ENCODE assay signal across 27 cellular contexts in the genomic region with DNA sequence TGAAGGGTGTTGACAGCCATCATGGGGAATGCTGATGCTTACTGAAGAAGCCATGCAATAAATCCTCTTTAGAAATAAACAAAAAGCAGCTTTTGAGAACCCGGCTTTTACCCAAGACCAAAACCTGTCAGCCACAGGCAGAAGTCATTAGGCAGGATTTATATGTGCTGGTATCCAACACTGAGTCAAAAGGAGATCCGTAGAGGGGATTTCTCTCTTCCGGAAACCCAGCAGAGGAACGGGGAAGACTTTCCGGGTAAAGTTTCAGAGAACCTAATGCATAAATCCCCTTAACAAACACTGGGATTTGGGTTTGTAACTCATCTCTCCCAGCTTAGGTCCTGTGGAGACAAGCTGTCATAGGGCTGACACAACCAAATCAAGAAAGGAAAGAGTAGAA.
"Had no signal": no experiment of that assay in that cellular context is flagged by ENCODE, and none has a peak within 500 bp of the region (broad histone marks: within the 10 kb centered on the region; RNA-seq: fewer than 3 reads in every experiment).

No MANE protein-coding gene starts in this region.

- DNase-seq: colonic mucosa; effector CD8-positive, alpha-beta T cell; endodermal cell; erythroblast; heart left ventricle; hippocampal formation; islet precursor cell; kidney glomerular epithelial cell; left colon; left ventricle myocardium superior; lower lobe of right lung; natural killer cell; right lobe of liver; small intestine; stimulated activated CD4-positive, alpha-beta T cell treated with anti-CD3 and anti-CD28 coated beads, Interleukin-12 subunit alpha, Interleukin-12 subunit beta, amount 100 ng/mL, for 4 hours; stimulated activated CD4-positive, alpha-beta T cell treated with anti-CD3 and anti-CD28 coated beads, Interleukin-1b, Interleukin-23, amount 100 ng/mL, for 48 hours; stimulated activated CD4-positive, alpha-beta T cell treated with anti-CD3 and anti-CD28 coated beads, Interleukin-4, amount 100 ng/mL, for 1 hour; stimulated activated CD8-positive, alpha-beta memory T cell treated with anti-CD3 and anti-CD28 coated beads, Interleukin-4, amount 100 ng/mL, for 48 hours; stimulated activated naive CD4-positive, alpha-beta T cell; stimulated activated naive CD8-positive, alpha-beta T cell treated with anti-CD3 and anti-CD28 coated beads, Interleukin-15, amount 100 ng/mL, for 72 hours; thyroid gland; trophoblast cell had no signal

- H3K27me3 Mint-ChIP-seq: dendritic cell treated with granulocyte-macrophage colony-stimulating factor and Interleukin-4, amounts not matched to agents 40 ng/mL and 50 ng/mL, for 4 days; progenitor cell of endocrine pancreas; stimulated activated naive CD8-positive, alpha-beta T cell treated with anti-CD3 and anti-CD28 coated beads, Interleukin-15, amount 100 ng/mL, for 72 hours had no signal

- H3K27me3 ChIP-seq: colonic mucosa, foreskin keratinocyte, gastroesophageal sphincter, heart left ventricle, right lobe of liver, thyroid gland had no signal

- H3K36me3 ChIP-seq: colonic mucosa, gastroesophageal sphincter, heart left ventricle, lower lobe of right lung, right lobe of liver had no signal

- H3K4me1 Mint-ChIP-seq: endodermal cell; natural killer cell; stimulated activated naive CD8-positive, alpha-beta T cell treated with anti-CD3 and anti-CD28 coated beads, Interleukin-15, amount 100 ng/mL, for 72 hours had no signal

- H3K27ac Mint-ChIP-seq: dendritic cell treated with granulocyte-macrophage colony-stimulating factor and Interleukin-4, amounts not matched to agents 40 ng/mL and 50 ng/mL, for 4 days; endodermal cell; natural killer cell; progenitor cell of endocrine pancreas; stimulated activated naive CD8-positive, alpha-beta T cell treated with anti-CD3 and anti-CD28 coated beads, Interleukin-15, amount 100 ng/mL, for 72 hours had no signal

- H3K4me3 Mint-ChIP-seq: dendritic cell treated with granulocyte-macrophage colony-stimulating factor and Interleukin-4, amounts not matched to agents 40 ng/mL and 50 ng/mL, for 4 days; endodermal cell; natural killer cell; neural crest cell; stimulated activated naive CD8-positive, alpha-beta T cell treated with anti-CD3 and anti-CD28 coated beads, Interleukin-15, amount 100 ng/mL, for 72 hours had no signal

- H3K9me3 Mint-ChIP-seq: endodermal cell; natural killer cell; neural crest cell; stimulated activated naive CD8-positive, alpha-beta T cell treated with anti-CD3 and anti-CD28 coated beads, Interleukin-15, amount 100 ng/mL, for 72 hours had no signal

- H3K4me3 ChIP-seq: colonic mucosa, gastroesophageal sphincter, heart left ventricle, lower lobe of right lung, right lobe of liver, thyroid gland had no signal

- H3K36me3 Mint-ChIP-seq: natural killer cell had no signal
